Comparison of ENCODE assay signal across 8 cellular contexts in genomic region chr5:80487444-80487828, GRCh38. TPM values are rescaled to one million over a fixed set of nuclear protein-coding genes. Genes with fewer than 3 reads are reported as not detected.
DNase-seq lines count a peak whose midpoint lies in the region; ATAC-seq, FAIRE-seq and TF ChIP-seq lines count a peak whose summit lies in the region.

No MANE protein-coding gene starts in this region.

- H3K4ac ChIP-seq in neuronal stem cell (ENCODE audit: low read length) = no peak overlapping the region

- peak overlapping the region; percentile 93 for H3K18ac ChIP-seq in neuronal stem cell (ENCODE audit: low read length)

- no peaks in the 10 kb centered on the region for H3K79me2 ChIP-seq in PC-3 (ENCODE audit: low read length)

- peaks cover 21% of the 10 kb centered on the region for H3K4me1 Mint-ChIP-seq in CD4-positive, alpha-beta T cell (ENCODE audit: low read depth)
- H3K4me1 Mint-ChIP-seq in endothelial cell (ENCODE audit: unreplicated experiment) = peaks cover 5% of the 10 kb centered on the region

- H3K27ac ChIP-seq in CD4-positive, alpha-beta T cell (ENCODE audit: low read depth, low read length) = no peak overlapping the region
- peak overlapping the region; percentile 31 for H3K27ac ChIP-seq in PC-3 (ENCODE audit: low read length)
- peak overlapping the region; percentile 87 for H3K27ac ChIP-seq in neuronal stem cell (replicated peaks; ENCODE audit: low read length)

- H3K27ac Mint-ChIP-seq in CD4-positive, alpha-beta T cell = peak overlapping the region; percentile 87
- H3K27ac Mint-ChIP-seq in endothelial cell (ENCODE audit: unreplicated experiment) = no peak overlapping the region

- peaks cover 1% of the 10 kb centered on the region for H3K9me3 Mint-ChIP-seq in CD4-positive, alpha-beta T cell
- H3K9me3 Mint-ChIP-seq in endothelial cell (ENCODE audit: unreplicated experiment) = no peaks in the 10 kb centered on the region

- H3K36me3 Mint-ChIP-seq in CD4-positive, alpha-beta T cell (ENCODE audit: low read depth) = peaks cover 25% of the 10 kb centered on the region
- H3K36me3 Mint-ChIP-seq in endothelial cell (ENCODE audit: low read depth, unreplicated experiment) = peaks cover under 1% of the 10 kb centered on the region

- ATAC-seq in CD4-positive, alpha-beta T cell (ENCODE audit: poor library complexity) = no peak
- ATAC-seq in PC-3 (no peak), HG03175 (IDR thresholded peaks at IDR 0.05; ENCODE audit: unreplicated experiment) (no peak), HG03460 (IDR thresholded peaks at IDR 0.05; ENCODE audit: unreplicated experiment) (no peak)

- no CpG with 5 or more reads among the region's 18 CpGs for WGBS in neuronal stem cell (ENCODE audit: extremely low coverage in 2 of 2, insufficient read length in 2 of 2, insufficient replicate concordance in 1 of 2), 2 donors

- H3K14ac ChIP-seq in neuronal stem cell (ENCODE audit: low read length) = no peak overlapping the region

- peaks cover 9% of the 10 kb centered on the region for H3K4me1 ChIP-seq in PC-3 (ENCODE audit: insufficient read depth, low read length)
- H3K4me1 ChIP-seq in neuronal stem cell (ENCODE audit: control insufficient read depth in 2 of 2, insufficient read depth in 1 of 2, low read depth in 1 of 2, low read length in 2 of 2) = peaks cover 0 to 1% of the 10 kb centered on the region in 2 donors

- BruUV-seq in PC-3 (replicated peaks; lab: Mats Ljungman, UMichigan) = TSS peak; percentile 59

- CTCF ChIA-PET in CD4-positive, alpha-beta T cell (lab: Charles Lee) = no interaction called here
- CTCF ChIA-PET in PC-3 (lab: Charles Lee) = no interaction called here

- H3K9ac ChIP-seq in PC-3 (ENCODE audit: low read length) = peak overlapping the region; percentile 64
- H3K9ac ChIP-seq in neuronal stem cell (ENCODE audit: low read depth, low read length, poor library complexity) = peak overlapping the region; percentile 56

- POLR2A ChIA-PET in CD4-positive, alpha-beta T cell (lab: Charles Lee) = interaction anchor here (0.7 to 1.0 kb wide), 4 partner anchors 80 to 496 kb away, joined by 3 to 4 read pairs (median 3); partner anchors contain the start of genes MTX3 and ZFYVE16
- POLR2A ChIA-PET in PC-3 (lab: Charles Lee; ENCODE audit: unreplicated experiment) = no interaction called here

- H3K4me2 ChIP-seq in PC-3 (ENCODE audit: low read length) (peak overlapping the region; percentile 90), neuronal stem cell (ENCODE audit: insufficient read depth, low read length, poor library complexity, severe bottlenecking) (peak overlapping the region; percentile 71)

- intact Hi-C loops in CD4-positive, alpha-beta T cell (cut with DNase I, micrococcal nuclease) = loop anchor here (2.0 to 10.0 kb wide), 5 partner anchors 57 to 1253 kb away; partner anchors contain the start of genes JMY (in 1 of the 2) and TENT2 (in 1 of the 2)
- intact Hi-C loops in PC-3 (cut with micrococcal nuclease) = no loop called here

- H2BK12ac ChIP-seq in neuronal stem cell (ENCODE audit: low read length) = no peak overlapping the region

- H3K36me3 ChIP-seq in PC-3 (ENCODE audit: low read depth, low read length) (peaks cover 4% of the 10 kb centered on the region), neuronal stem cell (replicated peaks in 1 of 2; ENCODE audit: control insufficient read depth in 2 of 2, insufficient read depth in 2 of 2, low read length in 2 of 2) (no peaks in the 10 kb centered on the region)

- H3K4me3 Mint-ChIP-seq in CD4-positive, alpha-beta T cell = peak overlapping the region; percentile 88
- peak overlapping the region; percentile 82 for H3K4me3 Mint-ChIP-seq in endothelial cell (ENCODE audit: unreplicated experiment)

- H2BK120ac ChIP-seq in neuronal stem cell (ENCODE audit: low read depth, low read length) = no peak overlapping the region

- no peak for TF ChIP-seq CTCF in CD4-positive, alpha-beta T cell (IDR thresholded peaks at IDR 0.05)
- TF ChIP-seq CTCF in PC-3 (conservative IDR thresholded peaks at IDR 0.05; ENCODE audit: low read depth, low read length) = no peak
- no peak for TF ChIP-seq CTCF in endothelial cell (IDR thresholded peaks at IDR 0.05; ENCODE audit: unreplicated experiment)

- peaks cover 7% of the 10 kb centered on the region for H3K9me3 ChIP-seq in CD4-positive, alpha-beta T cell (ENCODE audit: control insufficient read depth, low read length)
- no peaks in the 10 kb centered on the region for H3K9me3 ChIP-seq in PC-3 (ENCODE audit: low read length)
- peaks cover 0 to 9% of the 10 kb centered on the region in 2 donors for H3K9me3 ChIP-seq in neuronal stem cell (replicated peaks in 1 of 2; ENCODE audit: control insufficient read depth in 2 of 2, insufficient read depth in 1 of 2, low read depth in 1 of 2, low read length in 2 of 2)

- peak overlapping the region; percentile 71 for H2BK15ac ChIP-seq in neuronal stem cell (ENCODE audit: low read length)

- H3K23ac ChIP-seq in neuronal stem cell (ENCODE audit: low read depth, low read length, poor library complexity) = no peak overlapping the region

- no peaks in the 10 kb centered on the region for H3F3A ChIP-seq in PC-3 (ENCODE audit: low read length, unreplicated experiment)

- H3K9me2 ChIP-seq in PC-3 (replicated peaks; ENCODE audit: low read length) = no peaks in the 10 kb centered on the region

- peak overlapping the region; percentile 76 for H3K4me3 ChIP-seq in PC-3 (ENCODE audit: low read length)
- H3K4me3 ChIP-seq in neuronal stem cell (ENCODE audit: low read length in 2 of 2) = peak overlapping the region; percentile 56 to 86

- H3K79me1 ChIP-seq in neuronal stem cell (ENCODE audit: low read depth, low read length) = peaks cover 2% of the 10 kb centered on the region

- peak overlapping the region; percentile 62 for H2BK5ac ChIP-seq in neuronal stem cell (ENCODE audit: low read length)

- DNase-seq in CD4-positive, alpha-beta T cell = no peak
- DNase-seq in PC-3 (no peak), endothelial cell (ENCODE audit: low spot score) (peak; percentile 3), neuronal stem cell (ENCODE audit: low spot score) (no peak), NCI-H345 treated with DMSO at 0.1 percent for 48 hours (lab: John Stamatoyannopoulos, UW; ENCODE audit: unreplicated experiment) (no peak), frontal cortex (ENCODE audit: low spot score in 2 of 2) (no peak)

- no peaks in the 10 kb centered on the region for H3K27me3 ChIP-seq in CD4-positive, alpha-beta T cell (ENCODE audit: control insufficient read depth, insufficient read depth, low read length)
- no peaks in the 10 kb centered on the region for H3K27me3 ChIP-seq in PC-3 (ENCODE audit: low read length)
- H3K27me3 ChIP-seq in neuronal stem cell (ENCODE audit: control insufficient read depth in 3 of 3, insufficient read depth in 3 of 3, low read depth in 1 of 3, low read length in 3 of 3) = no peaks in the 10 kb centered on the region

- peak overlapping the region; percentile 91 for H2AFZ ChIP-seq in PC-3 (ENCODE audit: low read length)
- H2AFZ ChIP-seq in neuronal stem cell (ENCODE audit: low read length) = peak overlapping the region; percentile 95

- no peaks in the 10 kb centered on the region for H3K27me3 Mint-ChIP-seq in CD4-positive, alpha-beta T cell
- peaks cover 1% of the 10 kb centered on the region for H3K27me3 Mint-ChIP-seq in endothelial cell (ENCODE audit: unreplicated experiment)

- no peak overlapping the region for H2AK5ac ChIP-seq in neuronal stem cell (ENCODE audit: low read depth, low read length)

- H4K20me1 ChIP-seq in PC-3 (ENCODE audit: low read length) = no peaks in the 10 kb centered on the region

- H4K91ac ChIP-seq in neuronal stem cell (ENCODE audit: low read depth, low read length, poor library complexity) = no peak overlapping the region

- H4K8ac ChIP-seq in neuronal stem cell (ENCODE audit: low read depth, low read length) = no peak overlapping the region

- FAIRE-seq in frontal cortex (lab: Jason Lieb, UNC) = no peak

RNA-seq across cellular contexts. Expression of gene FAM151B, which starts 0.5 kb away (rescaled TPM):
- under 1 TPM; 0.33 to 0.61 TPM for total RNA-seq in CD4-positive, alpha-beta T cell
- total RNA-seq in PC-3 (2014; rRNA removed) (1.7 and 2.3 TPM in 2 replicates), endothelial cell (ENCODE audit: unreplicated experiment) (2.1 TPM), frontal cortex (38.3 TPM)
- polyA plus RNA-seq in neuronal stem cell (2013, experiment 1 of 2) = 1.7 TPM
- 1.6 TPM for polyA plus RNA-seq in neuronal stem cell (2013, experiment 2 of 2)

Comparison
In these comparisons a context has a peak if more than half of its experiments do, and no peak if none do; other contexts are left out.
1. RNA of gene FAM151B, which starts 0.5 kb away (total RNA-seq): 38.3 TPM in frontal cortex (single experiment); 2.1 TPM in endothelial cell (single experiment), 1.7 to 2.3 TPM in PC-3 and 0.33 to 0.61 TPM in CD4-positive, alpha-beta T cell; every median in the first group is over 10 times any median in the second.